Comparison of ENCODE assay signal across 8 cellular contexts in genomic region chr4:73019462-73020047, GRCh38. TPM values are rescaled to one million over a fixed set of nuclear protein-coding genes. Genes with fewer than 3 reads are reported as not detected.
DNase-seq lines count a peak whose midpoint lies in the region; ATAC-seq and TF ChIP-seq lines count a peak whose summit lies in the region.

No MANE protein-coding gene starts in this region.

- TF ChIP-seq CTCF in WERI-Rb-1 (IDR thresholded peaks at IDR 0.05; ENCODE audit: low read depth, low read length) (peak; percentile 32), thoracic aorta (IDR thresholded peaks at IDR 0.05) (peak; percentile 83)

- H3K9me2 ChIP-seq in Karpas-422 (replicated peaks; ENCODE audit: insufficient read depth, low read length), result no peaks in the 10 kb centered on the region

- no peaks in the 10 kb centered on the region for H4K20me1 ChIP-seq in Karpas-422 (ENCODE audit: insufficient read depth, low read depth, low read length)

- H3K4me3 ChIP-seq in Karpas-422 (ENCODE audit: low read length) (no peak overlapping the region), WERI-Rb-1 (ENCODE audit: low read depth, low read length) (no peak overlapping the region), thoracic aorta (no peak overlapping the region)

- H2AFZ ChIP-seq in Karpas-422 (ENCODE audit: low read length), result no peak overlapping the region

- no peak overlapping the region for H3K9ac ChIP-seq in Karpas-422 (ENCODE audit: low read length)

- no peaks in the 10 kb centered on the region for H3K79me2 ChIP-seq in Karpas-422 (ENCODE audit: low read length)

- ATAC-seq in thoracic aorta (ENCODE audit: insufficient number of reproducible peaks, low FRiP score, low read depth) (peak; percentile 60), GM18868 (IDR thresholded peaks at IDR 0.05; ENCODE audit: unreplicated experiment) (no peak), GM19023 (IDR thresholded peaks at IDR 0.05; ENCODE audit: unreplicated experiment) (no peak)

- H3K4me2 ChIP-seq in Karpas-422 (ENCODE audit: low read depth, low read length, poor library complexity, severe bottlenecking), result no peak overlapping the region

- H3K9me3 ChIP-seq in Karpas-422 (ENCODE audit: low read length), result no peaks in the 10 kb centered on the region
- H3K9me3 ChIP-seq in WERI-Rb-1 (ENCODE audit: severe bottlenecking), result no peaks in the 10 kb centered on the region
- H3K9me3 ChIP-seq in thoracic aorta, result no peaks in the 10 kb centered on the region

- H3K27me3 ChIP-seq in Karpas-422 (ENCODE audit: low read length), result no peaks in the 10 kb centered on the region
- no peaks in the 10 kb centered on the region for H3K27me3 ChIP-seq in WERI-Rb-1 (ENCODE audit: insufficient read depth, low read depth, severe bottlenecking)
- no peaks in the 10 kb centered on the region for H3K27me3 ChIP-seq in thoracic aorta (replicated peaks; ENCODE audit: insufficient read depth)

- DNase-seq in activated CD8-positive, alpha-beta memory T cell treated with anti-CD3 and anti-CD28 coated beads, Interleukin-2, amount 50 U/mL, for 24 hours (ENCODE audit: extremely low read depth), result peak; percentile 7
- DNase-seq in activated CD8-positive, alpha-beta memory T cell treated with anti-CD3 and anti-CD28 coated beads for 24 hours, result no peak
- peak; percentile 80 for DNase-seq in Karpas-422
- no peak for DNase-seq in WERI-Rb-1
- DNase-seq in hepatic stellate cell (ENCODE audit: low spot score), result peak; percentile 29
- no peak for DNase-seq in thoracic aorta (ENCODE audit: low spot score)

- H3K36me3 ChIP-seq in Karpas-422 (ENCODE audit: insufficient read depth, low read length) (no peaks in the 10 kb centered on the region), WERI-Rb-1 (no peaks in the 10 kb centered on the region), thoracic aorta (no peaks in the 10 kb centered on the region)

- H3K27ac ChIP-seq in Karpas-422 (ENCODE audit: low read length) (no peak overlapping the region), WERI-Rb-1 (no peak overlapping the region), thoracic aorta (no peak overlapping the region)

- peaks cover 10% of the 10 kb centered on the region for H3K4me1 ChIP-seq in Karpas-422 (ENCODE audit: low read length)
- no peaks in the 10 kb centered on the region for H3K4me1 ChIP-seq in thoracic aorta (ENCODE audit: control insufficient read depth in 1 of 2, low read depth in 2 of 2)

RNA-seq across cellular contexts. Expression of gene COX18, which starts 50.0 kb away (rescaled TPM):
- 14.6 and 15.3 TPM in 2 replicates for total RNA-seq in Karpas-422 (2014; rRNA removed; shearing (Covaris generic); ENCODE audit: low replicate concordance)
- total RNA-seq in thoracic aorta, result 10 to 100 TPM; 10.9 to 16.5 TPM

Comparison
In these comparisons a context has a peak if more than half of its experiments do, and no peak if none do; other contexts are left out.
1. DNase-seq: peak in activated CD8-positive, alpha-beta memory T cell treated with anti-CD3 and anti-CD28 coated beads, Interleukin-2, amount 50 U/mL, for 24 hours (single experiment), Karpas-422 (single experiment) and hepatic stellate cell (single experiment); none in activated CD8-positive, alpha-beta memory T cell treated with anti-CD3 and anti-CD28 coated beads for 24 hours (single experiment), WERI-Rb-1 (single experiment) and thoracic aorta (single experiment).